ENCODE assay signal across 9 cellular contexts in the genomic region with DNA sequence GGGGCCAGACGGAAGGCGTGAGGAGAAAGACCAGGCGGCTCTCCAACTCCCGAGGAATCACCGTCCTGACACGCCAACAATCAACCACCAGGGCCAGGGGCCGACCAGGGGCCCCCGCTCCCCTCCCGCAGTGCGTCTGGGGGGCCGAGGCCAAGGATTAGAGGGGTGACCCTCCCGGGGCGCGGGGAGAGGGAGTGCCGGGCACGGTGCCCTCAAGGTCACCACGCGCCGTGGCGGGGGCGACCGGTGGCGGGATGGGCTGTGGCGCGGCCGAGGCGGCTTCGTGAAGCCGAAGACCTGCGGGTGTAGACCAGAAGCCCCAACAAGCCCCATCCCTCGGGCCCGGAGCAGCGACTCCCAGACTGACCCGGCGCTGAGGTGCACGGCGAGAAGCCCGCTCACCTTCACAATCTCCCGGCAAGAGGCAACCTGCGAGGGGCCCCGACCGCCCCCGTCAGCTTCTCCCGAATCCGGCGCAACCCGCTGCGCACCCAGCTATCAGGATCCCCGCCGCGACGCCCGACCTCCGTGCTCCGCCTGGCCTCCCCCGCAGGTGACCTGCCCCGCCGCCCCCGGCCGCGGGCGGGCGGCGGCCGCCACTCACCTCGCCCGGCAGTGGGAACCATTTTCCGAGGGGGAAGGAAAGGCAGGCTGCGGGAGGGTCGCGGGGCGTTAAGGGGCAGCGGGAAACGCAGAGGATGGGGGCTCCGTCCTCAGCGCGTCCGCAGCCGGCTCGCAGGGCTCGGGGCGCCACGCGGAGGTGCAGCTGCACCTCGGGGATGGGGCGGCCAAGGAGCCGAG. TPM values are rescaled to one million over a fixed set of nuclear protein-coding genes. Genes with fewer than 3 reads are reported as not detected.
A peak's percentile ranks its signal among the peaks of the same experiment; 100 is the strongest.
DNase-seq lines count a peak whose midpoint lies in the region; ATAC-seq, FAIRE-seq and TF ChIP-seq lines count a peak whose summit lies in the region.
"Had no signal": no experiment of that assay in that cellular context is flagged by ENCODE, and none has a peak within 500 bp of the region (broad histone marks: within the 10 kb centered on the region; RNA-seq: fewer than 3 reads in every experiment).

No MANE protein-coding gene starts in this region.

- DNase-seq in GM12891 (ENCODE audit: insufficient read length, low spot score) (no peak), T-helper 17 cell (peak; percentile 24 to 27 (median 25)), mammary epithelial cell (peak; percentile 20), kidney epithelial cell (ENCODE audit: low read depth) (no peak), SHP77 treated with DMSO at 0.1 percent for 48 hours (lab: John Stamatoyannopoulos, UW) (no peak)
- DNase-seq in stimulated activated CD4-positive, alpha-beta T cell treated with anti-CD3 and anti-CD28 coated beads, Interleukin-2, amount 100 ng/mL, for 4 hours (ENCODE audit: low read depth), result peak; percentile 32

- no peak for FAIRE-seq in GM12891 (lab: Jason Lieb, UNC)
- FAIRE-seq: islet of Langerhans had no signal

- peak overlapping the region; percentile 95 for H3K27ac Mint-ChIP-seq in T-helper 17 cell

- H4K20me1 ChIP-seq in mammary epithelial cell (ENCODE audit: insufficient read depth, low read length), result peaks cover 3% of the 10 kb centered on the region

- TF ChIP-seq POLR2A in GM12891 (IDR thresholded peaks at IDR 0.05; ENCODE audit: low read depth, low read length), result no peak

- intact Hi-C loops in mammary epithelial cell (cut with micrococcal nuclease), result loop anchor here (1.0 to 5.0 kb wide), 7 partner anchors 61 to 545 kb away; no protein-coding TSS in a partner anchor

- H3K36me3 ChIP-seq in mammary epithelial cell (ENCODE audit: insufficient read depth, low read length) (no peaks in the 10 kb centered on the region), kidney epithelial cell (ENCODE audit: control insufficient read depth, insufficient read depth, low read length) (no peaks in the 10 kb centered on the region)

- H3K4me1 ChIP-seq in mammary epithelial cell (ENCODE audit: insufficient read depth, low read length), result peaks cover 12% of the 10 kb centered on the region

- peak in 1 of 2 donors; percentile 9 for TF ChIP-seq CTCF in mammary epithelial cell (conservative IDR thresholded peaks at IDR 0.05 in 1 of 2, IDR thresholded peaks at IDR 0.05 in 1 of 2; ENCODE audit: extremely low read depth in 1 of 2, insufficient read depth in 1 of 2, low read depth in 1 of 2, low read length in 2 of 2)
- TF ChIP-seq CTCF in kidney epithelial cell (IDR thresholded peaks at IDR 0.05; ENCODE audit: insufficient read depth, low read length, poor library complexity, severe bottlenecking), result no peak

- H3K27me3 ChIP-seq in mammary epithelial cell (ENCODE audit: insufficient read depth, low read length), result no peaks in the 10 kb centered on the region
- no peaks in the 10 kb centered on the region for H3K27me3 ChIP-seq in kidney epithelial cell (ENCODE audit: control insufficient read depth, insufficient read depth, low read length)

- CTCF ChIA-PET in mammary epithelial cell (lab: Charles Lee; ENCODE audit: low non-redundant PET), result no interaction called here

- H3K9ac ChIP-seq in mammary epithelial cell (ENCODE audit: insufficient read depth, low read length), result peak overlapping the region; percentile 97

- dilution Hi-C loops in mammary epithelial cell (cut with HindIII; ENCODE audit: low sequenced_read_pairs), result no loop called here

- peak overlapping the region; percentile 95 for H3K27ac ChIP-seq in mammary epithelial cell (ENCODE audit: insufficient read depth, low read depth, low read length)

- H3K4me3 Mint-ChIP-seq in T-helper 17 cell, result peak overlapping the region; percentile 95

- peaks cover 42% of the 10 kb centered on the region for H3K4me1 Mint-ChIP-seq in T-helper 17 cell

- WGBS in mammary epithelial cell (ENCODE audit: low coverage, missing lambda C conversion rate), result 7% methylated on average over 2 of the region's 87 CpGs

- no peaks in the 10 kb centered on the region for H3K36me3 Mint-ChIP-seq in T-helper 17 cell (ENCODE audit: low read depth)

- H3K4me2 ChIP-seq in mammary epithelial cell (ENCODE audit: insufficient read depth, low read depth, low read length), result peak overlapping the region; percentile 84

- in situ Hi-C loops in mammary epithelial cell (cut with MboI; ENCODE audit: low sequenced_read_pairs in 2 of 2), result no loop called here

- H2AFZ ChIP-seq in mammary epithelial cell (ENCODE audit: low read depth, low read length), result peak overlapping the region; percentile 85

- peak; percentile 1 for ATAC-seq in HG03135 (IDR thresholded peaks at IDR 0.05; ENCODE audit: unreplicated experiment)
- no peak for ATAC-seq in T-helper 17 cell
- ATAC-seq in GM21423 (IDR thresholded peaks at IDR 0.05; ENCODE audit: unreplicated experiment), result no peak

- no peaks in the 10 kb centered on the region for H3K27me3 Mint-ChIP-seq in T-helper 17 cell

- no TSS peak for BruUV-seq in mammary epithelial cell (replicated peaks; lab: Mats Ljungman, UMichigan)

- H3K9me3 ChIP-seq in T-helper 17 cell (ENCODE audit: control insufficient read depth, low read length, poor library complexity, severe bottlenecking) (no peaks in the 10 kb centered on the region), mammary epithelial cell (replicated peaks; ENCODE audit: insufficient read depth, low read length) (no peaks in the 10 kb centered on the region)

- H3K4me3 ChIP-seq in mammary epithelial cell (replicated peaks in 1 of 3; ENCODE audit: insufficient read depth in 1 of 3, low read depth in 2 of 3, low read length in 3 of 3) (peak overlapping the region; percentile 90 to 100 (median 97)), kidney epithelial cell (ENCODE audit: low read depth, low read length) (peak overlapping the region; percentile 75)

- H3K79me2 ChIP-seq in mammary epithelial cell (ENCODE audit: insufficient read depth, low read length), result peaks cover 58% of the 10 kb centered on the region

TF ChIP-seq in GM12891, 5 proteins besides CTCF, POLR2A, EP300 and RAD21:
- no peak for TF ChIP-seq PAX5 (IDR thresholded peaks at IDR 0.05; ENCODE audit: insufficient read depth, low read length, severe bottlenecking)
- TF ChIP-seq POLR2AphosphoS5 (IDR thresholded peaks at IDR 0.05; ENCODE audit: low read depth, low read length), result peak; percentile 55; the same call in 1 of the 2 replicates
- no peak for TF ChIP-seq SPI1 (IDR thresholded peaks at IDR 0.05; ENCODE audit: low read depth, low read length)
- TF ChIP-seq TAF1 (IDR thresholded peaks at IDR 0.05; ENCODE audit: low read depth, low read length), result no peak
- no peak for TF ChIP-seq POU2F2 (IDR thresholded peaks at IDR 0.05; ENCODE audit: low read depth, low read length)

RNA-seq across cellular contexts. Expression of gene ATP2B1, which starts 0.4 kb away (rescaled TPM):
- 9.4 TPM for polyA plus RNA-seq in GM12891 (2012; ENCODE audit: low read depth, missing spikeins)
- 100 to 1,000 TPM; 123 to 158 TPM for total RNA-seq in T-helper 17 cell
- total RNA-seq in mammary epithelial cell, result 10 to 100 TPM; 63.8 to 97.7 TPM
- 26.1 TPM for polyA plus RNA-seq in mammary epithelial cell
- polyA minus RNA-seq in mammary epithelial cell, result 65.9 TPM
- total RNA-seq in kidney epithelial cell, result 36.3 and 45.9 TPM in 2 replicates

Comparison
In these comparisons a context has a peak if more than half of its experiments do, and no peak if none do; other contexts are left out.
1. DNase-seq: peak in T-helper 17 cell (3 of 3), mammary epithelial cell (single experiment) and stimulated activated CD4-positive, alpha-beta T cell treated with anti-CD3 and anti-CD28 coated beads, Interleukin-2, amount 100 ng/mL, for 4 hours (single experiment); none in GM12891 (single experiment), kidney epithelial cell (single experiment) and SHP77 treated with DMSO at 0.1 percent for 48 hours (single experiment).